9 cellular contexts compared by ENCODE assay signal in the genomic region with DNA sequence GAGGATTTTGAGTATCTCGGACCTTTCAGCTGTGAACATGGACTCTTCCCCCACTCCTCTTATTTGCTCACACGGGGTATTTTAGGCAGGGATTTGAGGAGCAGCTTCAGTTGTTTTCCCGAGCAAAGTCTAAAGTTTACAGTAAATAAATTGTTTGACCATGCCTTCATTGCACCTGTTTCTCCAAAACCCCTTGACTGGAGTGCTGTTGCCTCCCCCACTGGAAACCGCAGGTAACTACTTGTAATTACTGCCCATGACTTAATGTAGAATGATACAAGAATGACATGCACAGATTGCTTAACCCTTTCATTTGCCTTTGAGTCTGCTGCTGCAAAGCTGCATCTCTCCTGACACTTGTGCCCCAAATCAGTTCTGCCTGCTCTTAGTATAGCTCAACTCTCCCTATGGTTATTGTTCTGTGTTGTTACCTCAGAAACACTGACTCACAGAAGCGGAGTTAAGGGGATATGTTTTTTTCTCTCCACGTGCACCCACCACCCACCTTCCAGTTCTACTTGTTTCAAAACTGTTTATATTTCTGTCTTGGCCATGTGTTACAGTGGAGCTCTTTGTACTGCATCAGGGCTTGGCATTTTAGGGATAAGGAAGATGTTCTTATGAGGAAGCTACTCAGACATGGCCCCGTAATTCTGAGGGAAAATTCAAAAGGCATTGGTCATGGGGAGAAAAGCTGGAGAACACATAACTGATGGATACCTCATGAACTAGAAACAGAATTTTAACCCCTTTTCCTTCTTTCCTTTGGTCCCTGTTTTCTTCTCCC. TPM values are rescaled to one million over a fixed set of nuclear protein-coding genes. Genes with fewer than 3 reads are reported as not detected.
DNase-seq lines count a peak whose midpoint lies in the region; ATAC-seq, FAIRE-seq and TF ChIP-seq lines count a peak whose summit lies in the region.
"Had no signal": no experiment of that assay in that cellular context is flagged by ENCODE, and none has a peak within 500 bp of the region (broad histone marks: within the 10 kb centered on the region; RNA-seq: fewer than 3 reads in every experiment).

No MANE protein-coding gene starts in this region.

- H3K4me1 ChIP-seq in endothelial cell of umbilical vein (ENCODE audit: control insufficient read depth, extremely low read depth, insufficient read depth, low read length), result peaks cover 34% of the 10 kb centered on the region

- H3K27ac ChIP-seq in endothelial cell of umbilical vein (ENCODE audit: insufficient read depth, low read depth, low read length), result peak overlapping the region; percentile 4

- POLR2A ChIA-PET in endothelial cell of umbilical vein (lab: Charles Lee), result interaction anchor here (0.6 to 0.7 kb wide), 2 partner anchors 52 to 83 kb away, joined by 4 to 7 read pairs; no protein-coding TSS in a partner anchor

- no peak overlapping the region for H2AFZ ChIP-seq in endothelial cell of umbilical vein (ENCODE audit: low read depth, low read length)

- intact Hi-C loops in endothelial cell of umbilical vein (cut with micrococcal nuclease), result no loop called here

- dilution Hi-C loops in endothelial cell of umbilical vein (cut with MboI; ENCODE audit: extremely low pct_ligation_motif_present, low sequenced_read_pairs), result no loop called here

- peak overlapping the region; percentile 92 for H3K4me2 ChIP-seq in endothelial cell of umbilical vein (ENCODE audit: insufficient read depth, low read length)

- FAIRE-seq in endothelial cell of umbilical vein (lab: Jason Lieb, UNC), result no peak

- H3K9me1 ChIP-seq in endothelial cell of umbilical vein (replicated peaks; ENCODE audit: control insufficient read depth, extremely low read depth, insufficient read depth, low read length), result no peaks in the 10 kb centered on the region

- no peaks in the 10 kb centered on the region for H3K9me3 ChIP-seq in endothelial cell of umbilical vein (replicated peaks; ENCODE audit: control insufficient read depth, insufficient read depth, low read length)

- peaks cover 20% of the 10 kb centered on the region for H3K79me2 ChIP-seq in endothelial cell of umbilical vein (ENCODE audit: control insufficient read depth, insufficient read depth, low read length)

- ATAC-seq in GM21515 (IDR thresholded peaks at IDR 0.05; ENCODE audit: unreplicated experiment) (no peak), HG03432 (IDR thresholded peaks at IDR 0.05; ENCODE audit: unreplicated experiment) (no peak)

- CTCF ChIA-PET in endothelial cell of umbilical vein (lab: Charles Lee), result interaction anchor here (0.6 to 3.6 kb wide), 15 partner anchors 8 to 430 kb away, joined by 3 to 28 read pairs (median 5); no protein-coding TSS in a partner anchor

- peak overlapping the region; percentile 34 for H3K9ac ChIP-seq in endothelial cell of umbilical vein (replicated peaks; ENCODE audit: extremely low read depth, insufficient read depth, low read length)

- no peaks in the 10 kb centered on the region for H3K36me3 ChIP-seq in endothelial cell of umbilical vein (ENCODE audit: control insufficient read depth in 2 of 2, extremely low read depth in 1 of 2, insufficient read depth in 2 of 2, low read length in 2 of 2)

- no TSS peak for BruUV-seq in endothelial cell of umbilical vein (replicated peaks; lab: Mats Ljungman, UMichigan)

- DNase-seq in GM12865 (ENCODE audit: low read depth) (no peak), NCI-H69 (lab: John Stamatoyannopoulos, UW) (peak; percentile 35), endothelial cell of umbilical vein (ENCODE audit: low read depth, low spot score) (no peak), retinal pigment epithelial cell (ENCODE audit: low read depth) (no peak), COLO829 (ENCODE audit: low spot score) (no peak)
- DNase-seq: activated naive CD4-positive, alpha-beta T cell treated with anti-CD3 and anti-CD28 coated beads for 36 hours; mesenchymal stem cell had no signal

- peak; percentile 6 for TF ChIP-seq CTCF in GM12865 (IDR thresholded peaks at IDR 0.05; ENCODE audit: insufficient read depth, low read depth, low read length, missing control alignments)
- no peak for TF ChIP-seq CTCF in endothelial cell of umbilical vein (IDR thresholded peaks at IDR 0.05; ENCODE audit: extremely low read depth in 1 of 2, insufficient read depth in 1 of 2, low read depth in 1 of 2, low read length in 2 of 2)
- no peak for TF ChIP-seq CTCF in retinal pigment epithelial cell (conservative IDR thresholded peaks at IDR 0.05; ENCODE audit: low read depth, low read length)

- H3K4me3 ChIP-seq in GM12865 (ENCODE audit: low read depth, low read length), result no peak overlapping the region
- peak overlapping the region in 2 of 3 experiments; percentile 59 to 61 for H3K4me3 ChIP-seq in endothelial cell of umbilical vein (replicated peaks in 1 of 3; ENCODE audit: insufficient read depth in 1 of 3, low read depth in 1 of 3, low read length in 3 of 3)
- peak overlapping the region; percentile 25 for H3K4me3 ChIP-seq in retinal pigment epithelial cell (ENCODE audit: low read length)

- no peaks in the 10 kb centered on the region for H4K20me1 ChIP-seq in endothelial cell of umbilical vein (replicated peaks; ENCODE audit: control insufficient read depth, extremely low read depth, insufficient read depth, low read length)

- TF ChIP-seq POLR2A in endothelial cell of umbilical vein (IDR thresholded peaks at IDR 0.05; ENCODE audit: low read depth, low read length), result no peak

- no peaks in the 10 kb centered on the region for H3K27me3 ChIP-seq in endothelial cell of umbilical vein (ENCODE audit: control insufficient read depth in 2 of 2, insufficient read depth in 2 of 2, low read length in 2 of 2)

TF ChIP-seq in endothelial cell of umbilical vein, 7 proteins besides CTCF, POLR2A, EP300 and RAD21:
- TF ChIP-seq POLR2AphosphoS5 (IDR thresholded peaks at IDR 0.05; ENCODE audit: insufficient read depth, low read depth, low read length), result no peak

RNA-seq across cellular contexts. Expression of a gene that starts 2.2 kb away (rescaled TPM):
- total RNA-seq in endothelial cell of umbilical vein, result 0.60 and 0.86 TPM in 2 replicates
- 0.88 and 0.96 TPM in 2 replicates for polyA plus RNA-seq in endothelial cell of umbilical vein
- 0.83 and 0.85 TPM in 2 replicates for polyA plus RNA-seq in endothelial cell of umbilical vein (2011; cell fraction: cytosol; rRNA removed)
- polyA plus RNA-seq in endothelial cell of umbilical vein (2011; cell fraction: nucleus; rRNA removed), result 0.87 and 1.1 TPM in 2 replicates
- polyA plus RNA-seq in endothelial cell of umbilical vein (2012), result 0.79 and 1.3 TPM in 2 replicates
- polyA minus RNA-seq in endothelial cell of umbilical vein, result 1.7 and 2.6 TPM in 2 replicates
- polyA minus RNA-seq in endothelial cell of umbilical vein (2011; cell fraction: cytosol; rRNA and poly(A)+ RNA removed), result 1.0 TPM
- 2.7 and 2.9 TPM in 2 replicates for polyA minus RNA-seq in endothelial cell of umbilical vein (2011; cell fraction: nucleus; rRNA and poly(A)+ RNA removed)
